In genomic region chr10:45001382-45002148, GRCh38 we compare ENCODE assay signal across 8 cellular contexts.
DNase-seq lines count a peak whose midpoint lies in the region; ATAC-seq and TF ChIP-seq lines count a peak whose summit lies in the region.

No MANE protein-coding gene starts in this region.

- H3K27me3 ChIP-seq in mucosa of rectum (ENCODE audit: control insufficient read depth in 2 of 2, insufficient read depth in 2 of 2, low read length in 2 of 2) = no peaks in the 10 kb centered on the region

- H3K36me3 ChIP-seq in mucosa of rectum (ENCODE audit: control insufficient read depth in 2 of 2, insufficient read depth in 2 of 2, low read length in 2 of 2) = peaks cover 10 to 11% of the 10 kb centered on the region in 2 donors

- peak overlapping the region; percentile 58 for H3K4me3 ChIP-seq in epithelial cell of esophagus (ENCODE audit: low read length)
- H3K4me3 ChIP-seq in mucosa of rectum (ENCODE audit: low read length in 2 of 2) = peak overlapping the region; percentile 72 to 97

- H3K4me1 ChIP-seq in mucosa of rectum (ENCODE audit: control insufficient read depth in 2 of 2, insufficient read depth in 2 of 2, low read length in 2 of 2) = peaks cover 19% of the 10 kb centered on the region in 2 donors

- H3K9me3 ChIP-seq in mucosa of rectum (ENCODE audit: control insufficient read depth in 2 of 2, low read length in 2 of 2) = no peaks in the 10 kb centered on the region

- TF ChIP-seq CTCF in epithelial cell of esophagus (IDR thresholded peaks at IDR 0.05; ENCODE audit: insufficient read depth, low read depth, low read length, missing control alignments) = peak; percentile 21

- peak overlapping the region; percentile 91 to 95 for H3K27ac ChIP-seq in mucosa of rectum (ENCODE audit: low read depth in 2 of 2, low read length in 2 of 2)

- DNase-seq in AG20443 (ENCODE audit: low spot score) (peak; percentile 62), NCI-H2196 (lab: John Stamatoyannopoulos, UW; ENCODE audit: unreplicated experiment) (peak; percentile 39), epithelial cell of esophagus (ENCODE audit: low read depth) (peak; percentile 78)
- peak; percentile 23 to 38 (median 23) for DNase-seq in activated CD8-positive, alpha-beta memory T cell treated with anti-CD3 and anti-CD28 coated beads for 48 hours (ENCODE audit: low read depth in 2 of 3, low spot score in 2 of 3)
- peak; percentile 60 for DNase-seq in stimulated activated naive CD8-positive, alpha-beta T cell treated with anti-CD3 and anti-CD28 coated beads, Interleukin-15, Interleukin-2, amounts not matched to agents 100 U/mL and 50 U/mL, for 24 hours

- ATAC-seq in GM18520 (IDR thresholded peaks at IDR 0.05; ENCODE audit: unreplicated experiment) = peak; percentile 50
- peak; percentile 83 for ATAC-seq in HG03025 (IDR thresholded peaks at IDR 0.05; ENCODE audit: low FRiP score, unreplicated experiment)
- peak; percentile 64 for ATAC-seq in stimulated activated naive CD8-positive, alpha-beta T cell treated with anti-CD3 and anti-CD28 coated beads, Interleukin-15, Interleukin-2, amounts not matched to agents 100 U/mL and 50 U/mL, for 24 hours

- H3K9ac ChIP-seq in mucosa of rectum (ENCODE audit: low read depth in 1 of 2, low read length in 2 of 2) = peak overlapping the region; percentile 72 to 91

Comparison
In these comparisons a context has a peak if more than half of its experiments do, and no peak if none do; other contexts are left out.
1. Peak in every context shown above with its lines: DNase-seq, ATAC-seq, H3K4me3 ChIP-seq and H3K27ac ChIP-seq.
2. DNase-seq: peak in every context shown above with its lines; median percentile 78 in epithelial cell of esophagus; 62 in AG20443; 60 in stimulated activated naive CD8-positive, alpha-beta T cell treated with anti-CD3 and anti-CD28 coated beads, Interleukin-15, Interleukin-2, amounts not matched to agents 100 U/mL and 50 U/mL, for 24 hours; 39 in NCI-H2196; 23 in activated CD8-positive, alpha-beta memory T cell treated with anti-CD3 and anti-CD28 coated beads for 48 hours.